ENCODE assay signal across 1 cellular context in the genomic region with DNA sequence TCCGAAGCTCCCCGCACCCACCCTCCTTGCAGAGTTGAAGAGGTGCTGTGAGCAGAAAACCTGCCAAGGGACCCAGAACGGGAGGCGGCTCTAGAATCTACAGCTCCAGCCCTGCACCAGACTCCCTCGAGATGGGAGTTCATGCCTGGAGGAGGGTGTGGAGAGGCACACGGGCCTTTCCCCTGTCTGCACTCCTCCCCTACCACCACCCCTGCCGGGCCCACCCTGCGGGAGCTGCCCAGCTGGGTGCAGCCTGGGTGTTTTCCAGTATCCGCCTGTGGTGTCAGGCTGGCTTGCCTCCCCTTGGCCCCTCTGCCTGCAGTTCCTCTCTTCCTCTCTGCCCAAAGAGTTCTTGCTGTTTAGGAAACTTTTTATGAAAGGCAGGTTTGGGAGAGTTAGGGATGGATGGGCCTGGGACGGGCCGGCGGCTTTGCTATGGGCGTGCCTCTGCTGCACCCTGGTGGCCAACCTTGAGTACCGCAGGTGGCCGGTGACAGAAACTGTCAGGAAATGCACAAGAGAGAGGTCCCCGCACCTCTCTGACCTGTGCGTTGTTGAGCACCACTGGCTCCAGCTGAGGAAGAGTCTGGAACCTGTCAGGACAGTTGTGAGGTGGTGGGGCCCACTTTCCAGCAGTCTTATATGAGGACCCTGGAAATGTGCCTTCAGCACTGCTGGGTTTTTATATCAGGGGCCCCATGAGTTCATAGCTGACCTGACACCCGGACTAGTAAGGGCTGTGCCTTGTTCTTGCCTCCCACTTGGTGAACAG.
TF ChIP-seq lines count a peak whose summit lies in the region.

No MANE protein-coding gene starts in this region.

TF ChIP-seq in HepG2, 621 proteins besides CTCF, POLR2A, EP300 and RAD21 (continued from another document and continues in another):
- TF ChIP-seq, protein P1, sequence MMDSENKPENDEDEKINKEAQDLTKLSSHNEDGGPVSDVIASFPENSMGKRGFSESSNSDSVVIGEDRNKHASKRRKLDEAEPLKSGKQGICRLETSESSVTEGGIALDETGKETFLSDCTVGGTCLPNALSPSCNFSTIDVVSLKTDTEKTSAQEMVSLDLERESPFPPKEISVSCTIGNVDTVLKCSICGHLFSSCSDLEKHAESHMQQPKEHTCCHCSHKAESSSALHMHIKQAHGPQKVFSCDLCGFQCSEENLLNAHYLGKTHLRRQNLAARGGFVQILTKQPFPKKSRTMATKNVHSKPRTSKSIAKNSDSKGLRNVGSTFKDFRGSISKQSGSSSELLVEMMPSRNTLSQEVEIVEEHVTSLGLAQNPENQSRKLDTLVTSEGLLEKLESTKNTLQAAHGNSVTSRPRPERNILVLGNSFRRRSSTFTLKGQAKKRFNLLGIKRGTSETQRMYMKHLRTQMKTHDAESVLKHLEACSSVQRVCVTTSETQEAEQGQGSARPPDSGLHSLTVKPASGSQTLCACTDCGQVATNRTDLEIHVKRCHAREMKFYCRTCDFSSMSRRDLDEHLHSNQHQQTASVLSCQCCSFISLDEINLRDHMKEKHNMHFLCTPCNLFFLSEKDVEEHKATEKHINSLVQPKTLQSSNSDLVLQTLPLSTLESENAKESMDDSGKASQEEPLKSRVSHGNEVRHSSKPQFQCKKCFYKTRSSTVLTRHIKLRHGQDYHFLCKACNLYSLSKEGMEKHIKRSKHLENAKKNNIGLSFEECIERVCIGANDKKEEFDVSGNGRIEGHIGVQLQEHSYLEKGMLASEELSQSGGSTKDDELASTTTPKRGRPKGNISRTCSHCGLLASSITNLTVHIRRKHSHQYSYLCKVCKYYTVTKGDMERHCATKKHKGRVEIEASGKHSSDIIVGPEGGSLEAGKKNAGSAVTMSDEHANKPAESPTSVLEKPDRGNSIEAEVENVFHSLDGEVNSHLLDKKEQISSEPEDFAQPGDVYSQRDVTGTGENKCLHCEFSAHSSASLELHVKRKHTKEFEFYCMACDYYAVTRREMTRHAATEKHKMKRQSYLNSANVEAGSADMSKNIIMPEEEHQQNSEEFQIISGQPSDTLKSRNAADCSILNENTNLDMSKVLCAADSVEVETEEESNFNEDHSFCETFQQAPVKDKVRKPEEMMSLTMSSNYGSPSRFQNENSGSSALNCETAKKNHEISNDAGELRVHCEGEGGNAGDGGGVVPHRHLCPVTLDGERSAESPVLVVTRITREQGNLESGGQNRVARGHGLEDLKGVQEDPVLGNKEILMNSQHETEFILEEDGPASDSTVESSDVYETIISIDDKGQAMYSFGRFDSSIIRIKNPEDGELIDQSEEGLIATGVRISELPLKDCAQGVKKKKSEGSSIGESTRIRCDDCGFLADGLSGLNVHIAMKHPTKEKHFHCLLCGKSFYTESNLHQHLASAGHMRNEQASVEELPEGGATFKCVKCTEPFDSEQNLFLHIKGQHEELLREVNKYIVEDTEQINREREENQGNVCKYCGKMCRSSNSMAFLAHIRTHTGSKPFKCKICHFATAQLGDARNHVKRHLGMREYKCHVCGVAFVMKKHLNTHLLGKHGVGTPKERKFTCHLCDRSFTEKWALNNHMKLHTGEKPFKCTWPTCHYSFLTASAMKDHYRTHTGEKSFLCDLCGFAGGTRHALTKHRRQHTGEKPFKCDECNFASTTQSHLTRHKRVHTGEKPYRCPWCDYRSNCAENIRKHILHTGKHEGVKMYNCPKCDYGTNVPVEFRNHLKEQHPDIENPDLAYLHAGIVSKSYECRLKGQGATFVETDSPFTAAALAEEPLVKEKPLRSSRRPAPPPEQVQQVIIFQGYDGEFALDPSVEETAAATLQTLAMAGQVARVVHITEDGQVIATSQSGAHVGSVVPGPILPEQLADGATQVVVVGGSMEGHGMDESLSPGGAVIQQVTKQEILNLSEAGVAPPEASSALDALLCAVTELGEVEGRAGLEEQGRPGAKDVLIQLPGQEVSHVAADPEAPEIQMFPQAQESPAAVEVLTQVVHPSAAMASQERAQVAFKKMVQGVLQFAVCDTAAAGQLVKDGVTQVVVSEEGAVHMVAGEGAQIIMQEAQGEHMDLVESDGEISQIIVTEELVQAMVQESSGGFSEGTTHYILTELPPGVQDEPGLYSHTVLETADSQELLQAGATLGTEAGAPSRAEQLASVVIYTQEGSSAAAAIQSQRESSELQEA (CRISPR knock-in tag; IDR thresholded peaks at IDR 0.05; ENCODE audit: not compliant biosample characterization), result no peak
- TF ChIP-seq MBD4 (IDR thresholded peaks at IDR 0.05; ENCODE audit: borderline replicate concordance, low read length) (no peak), EHMT2 (IDR thresholded peaks at IDR 0.05; ENCODE audit: borderline replicate concordance, low read depth, low read length) (no peak), MEF2D (CRISPR knock-in tag; IDR thresholded peaks at IDR 0.05) (peak; percentile 62; the same call in 1 of the 2 replicates), FOXA1 (IDR thresholded peaks at IDR 0.05) (no peak), FOXA1 (CRISPR knock-in tag; IDR thresholded peaks at IDR 0.05) (peak; percentile 24; the same call in 1 of the 2 replicates), PAWR (CRISPR knock-in tag; IDR thresholded peaks at IDR 0.05; ENCODE audit: borderline replicate concordance) (no peak), NKX3-1 (CRISPR knock-in tag; IDR thresholded peaks at IDR 0.05) (no peak), PCBP1 (IDR thresholded peaks at IDR 0.05; ENCODE audit: borderline replicate concordance, low read depth, low read length) (no peak), RXRA (CRISPR knock-in tag; IDR thresholded peaks at IDR 0.05) (peak; percentile 43), ZMAT3 (CRISPR knock-in tag; conservative IDR thresholded peaks at IDR 0.05) (no peak), ZNF598 (CRISPR knock-in tag; IDR thresholded peaks at IDR 0.05; ENCODE audit: borderline replicate concordance) (peak; percentile 75), MTA1 (CRISPR knock-in tag; IDR thresholded peaks at IDR 0.05; ENCODE audit: borderline replicate concordance) (no peak), ZNF329 (CRISPR knock-in tag; IDR thresholded peaks at IDR 0.05; ENCODE audit: low read depth) (0 out of 2 replicates have a peak, but pooled peaks have one; percentile 34), KLF16 (CRISPR knock-in tag; IDR thresholded peaks at IDR 0.05) (0 out of 4 replicates have a peak, but pooled peaks of 1 of the 2 experiments have one; percentile 31), ZFX (CRISPR knock-in tag; IDR thresholded peaks at IDR 0.05; ENCODE audit: low read depth) (peak; percentile 47; the same call in 1 of the 2 replicates), ZFY (CRISPR knock-in tag; IDR thresholded peaks at IDR 0.05) (peak; percentile 25; the same call in 1 of the 2 replicates), FOXC1 (CRISPR knock-in tag; IDR thresholded peaks at IDR 0.05; ENCODE audit: borderline replicate concordance) (0 out of 2 replicates have a peak, but pooled peaks have one; percentile 30), ZNF124 (CRISPR knock-in tag; IDR thresholded peaks at IDR 0.05) (0 out of 2 replicates have a peak, but pooled peaks have one; percentile 33), GFI1 (CRISPR knock-in tag; IDR thresholded peaks at IDR 0.05; ENCODE audit: borderline replicate concordance) (peak; percentile 24; the same call in 1 of the 2 replicates), ZNF274 (CRISPR knock-in tag; IDR thresholded peaks at IDR 0.05) (peak; percentile 79), RFX1 (IDR thresholded peaks at IDR 0.05) (no peak), HOXA5 (CRISPR knock-in tag; IDR thresholded peaks at IDR 0.05) (peak; percentile 34; the same call in 1 of the 2 replicates), RFX3 (CRISPR knock-in tag; IDR thresholded peaks at IDR 0.05) (no peak), ZNF44 (CRISPR knock-in tag; IDR thresholded peaks at IDR 0.05) (0 out of 2 replicates have a peak, but pooled peaks have one; percentile 45), ZSCAN31 (CRISPR knock-in tag; IDR thresholded peaks at IDR 0.05; ENCODE audit: low read depth) (no peak)
- TF ChIP-seq, protein P2, sequence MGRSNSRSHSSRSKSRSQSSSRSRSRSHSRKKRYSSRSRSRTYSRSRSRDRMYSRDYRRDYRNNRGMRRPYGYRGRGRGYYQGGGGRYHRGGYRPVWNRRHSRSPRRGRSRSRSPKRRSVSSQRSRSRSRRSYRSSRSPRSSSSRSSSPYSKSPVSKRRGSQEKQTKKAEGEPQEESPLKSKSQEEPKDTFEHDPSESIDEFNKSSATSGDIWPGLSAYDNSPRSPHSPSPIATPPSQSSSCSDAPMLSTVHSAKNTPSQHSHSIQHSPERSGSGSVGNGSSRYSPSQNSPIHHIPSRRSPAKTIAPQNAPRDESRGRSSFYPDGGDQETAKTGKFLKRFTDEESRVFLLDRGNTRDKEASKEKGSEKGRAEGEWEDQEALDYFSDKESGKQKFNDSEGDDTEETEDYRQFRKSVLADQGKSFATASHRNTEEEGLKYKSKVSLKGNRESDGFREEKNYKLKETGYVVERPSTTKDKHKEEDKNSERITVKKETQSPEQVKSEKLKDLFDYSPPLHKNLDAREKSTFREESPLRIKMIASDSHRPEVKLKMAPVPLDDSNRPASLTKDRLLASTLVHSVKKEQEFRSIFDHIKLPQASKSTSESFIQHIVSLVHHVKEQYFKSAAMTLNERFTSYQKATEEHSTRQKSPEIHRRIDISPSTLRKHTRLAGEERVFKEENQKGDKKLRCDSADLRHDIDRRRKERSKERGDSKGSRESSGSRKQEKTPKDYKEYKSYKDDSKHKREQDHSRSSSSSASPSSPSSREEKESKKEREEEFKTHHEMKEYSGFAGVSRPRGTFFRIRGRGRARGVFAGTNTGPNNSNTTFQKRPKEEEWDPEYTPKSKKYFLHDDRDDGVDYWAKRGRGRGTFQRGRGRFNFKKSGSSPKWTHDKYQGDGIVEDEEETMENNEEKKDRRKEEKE (IDR thresholded peaks at IDR 0.05), result no peak
- TF ChIP-seq, protein P3, sequence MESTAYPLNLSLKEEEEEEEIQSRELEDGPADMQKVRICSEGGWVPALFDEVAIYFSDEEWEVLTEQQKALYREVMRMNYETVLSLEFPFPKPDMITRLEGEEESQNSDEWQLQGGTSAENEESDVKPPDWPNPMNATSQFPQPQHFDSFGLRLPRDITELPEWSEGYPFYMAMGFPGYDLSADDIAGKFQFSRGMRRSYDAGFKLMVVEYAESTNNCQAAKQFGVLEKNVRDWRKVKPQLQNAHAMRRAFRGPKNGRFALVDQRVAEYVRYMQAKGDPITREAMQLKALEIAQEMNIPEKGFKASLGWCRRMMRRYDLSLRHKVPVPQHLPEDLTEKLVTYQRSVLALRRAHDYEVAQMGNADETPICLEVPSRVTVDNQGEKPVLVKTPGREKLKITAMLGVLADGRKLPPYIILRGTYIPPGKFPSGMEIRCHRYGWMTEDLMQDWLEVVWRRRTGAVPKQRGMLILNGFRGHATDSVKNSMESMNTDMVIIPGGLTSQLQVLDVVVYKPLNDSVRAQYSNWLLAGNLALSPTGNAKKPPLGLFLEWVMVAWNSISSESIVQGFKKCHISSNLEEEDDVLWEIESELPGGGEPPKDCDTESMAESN (CRISPR knock-in tag; conservative IDR thresholded peaks at IDR 0.05), result peak; percentile 59; the same call in 1 of the 2 replicates
- TF ChIP-seq, protein P4, sequence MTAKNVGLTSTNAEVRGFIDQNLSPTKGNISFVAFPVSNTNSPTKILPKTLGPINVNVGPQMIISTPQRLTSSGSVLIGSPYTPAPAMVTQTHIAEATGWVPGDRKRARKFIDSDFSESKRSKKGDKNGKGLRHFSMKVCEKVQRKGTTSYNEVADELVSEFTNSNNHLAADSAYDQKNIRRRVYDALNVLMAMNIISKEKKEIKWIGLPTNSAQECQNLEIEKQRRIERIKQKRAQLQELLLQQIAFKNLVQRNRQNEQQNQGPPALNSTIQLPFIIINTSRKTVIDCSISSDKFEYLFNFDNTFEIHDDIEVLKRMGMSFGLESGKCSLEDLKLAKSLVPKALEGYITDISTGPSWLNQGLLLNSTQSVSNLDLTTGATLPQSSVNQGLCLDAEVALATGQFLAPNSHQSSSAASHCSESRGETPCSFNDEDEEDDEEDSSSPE (CRISPR knock-in tag; IDR thresholded peaks at IDR 0.05), result no peak
- TF ChIP-seq, protein P5, sequence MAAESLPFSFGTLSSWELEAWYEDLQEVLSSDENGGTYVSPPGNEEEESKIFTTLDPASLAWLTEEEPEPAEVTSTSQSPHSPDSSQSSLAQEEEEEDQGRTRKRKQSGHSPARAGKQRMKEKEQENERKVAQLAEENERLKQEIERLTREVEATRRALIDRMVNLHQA (CRISPR knock-in tag; IDR thresholded peaks at IDR 0.05), result no peak
- TF ChIP-seq, protein P6, sequence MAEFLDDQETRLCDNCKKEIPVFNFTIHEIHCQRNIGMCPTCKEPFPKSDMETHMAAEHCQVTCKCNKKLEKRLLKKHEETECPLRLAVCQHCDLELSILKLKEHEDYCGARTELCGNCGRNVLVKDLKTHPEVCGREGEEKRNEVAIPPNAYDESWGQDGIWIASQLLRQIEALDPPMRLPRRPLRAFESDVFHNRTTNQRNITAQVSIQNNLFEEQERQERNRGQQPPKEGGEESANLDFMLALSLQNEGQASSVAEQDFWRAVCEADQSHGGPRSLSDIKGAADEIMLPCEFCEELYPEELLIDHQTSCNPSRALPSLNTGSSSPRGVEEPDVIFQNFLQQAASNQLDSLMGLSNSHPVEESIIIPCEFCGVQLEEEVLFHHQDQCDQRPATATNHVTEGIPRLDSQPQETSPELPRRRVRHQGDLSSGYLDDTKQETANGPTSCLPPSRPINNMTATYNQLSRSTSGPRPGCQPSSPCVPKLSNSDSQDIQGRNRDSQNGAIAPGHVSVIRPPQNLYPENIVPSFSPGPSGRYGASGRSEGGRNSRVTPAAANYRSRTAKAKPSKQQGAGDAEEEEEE (CRISPR knock-in tag; IDR thresholded peaks at IDR 0.05; ENCODE audit: borderline replicate concordance), result no peak
- TF ChIP-seq, protein P7, sequence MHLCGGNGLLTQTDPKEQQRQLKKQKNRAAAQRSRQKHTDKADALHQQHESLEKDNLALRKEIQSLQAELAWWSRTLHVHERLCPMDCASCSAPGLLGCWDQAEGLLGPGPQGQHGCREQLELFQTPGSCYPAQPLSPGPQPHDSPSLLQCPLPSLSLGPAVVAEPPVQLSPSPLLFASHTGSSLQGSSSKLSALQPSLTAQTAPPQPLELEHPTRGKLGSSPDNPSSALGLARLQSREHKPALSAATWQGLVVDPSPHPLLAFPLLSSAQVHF (CRISPR knock-in tag; IDR thresholded peaks at IDR 0.05), result no peak
- TF ChIP-seq, protein P8, sequence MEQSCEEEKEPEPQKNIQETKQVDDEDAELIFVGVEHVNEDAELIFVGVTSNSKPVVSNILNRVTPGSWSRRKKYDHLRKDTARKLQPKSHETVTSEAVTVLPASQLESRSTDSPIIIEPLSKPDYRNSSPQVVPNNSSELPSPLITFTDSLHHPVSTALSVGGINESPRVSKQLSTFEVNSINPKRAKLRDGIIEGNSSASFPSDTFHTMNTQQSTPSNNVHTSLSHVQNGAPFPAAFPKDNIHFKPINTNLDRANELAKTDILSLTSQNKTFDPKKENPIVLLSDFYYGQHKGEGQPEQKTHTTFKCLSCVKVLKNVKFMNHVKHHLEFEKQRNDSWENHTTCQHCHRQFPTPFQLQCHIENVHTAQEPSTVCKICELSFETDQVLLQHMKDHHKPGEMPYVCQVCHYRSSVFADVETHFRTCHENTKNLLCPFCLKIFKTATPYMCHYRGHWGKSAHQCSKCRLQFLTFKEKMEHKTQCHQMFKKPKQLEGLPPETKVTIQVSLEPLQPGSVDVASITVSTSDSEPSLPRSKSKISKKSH (CRISPR knock-in tag; IDR thresholded peaks at IDR 0.05; ENCODE audit: borderline replicate concordance), result peak; percentile 93
- TF ChIP-seq, protein P9, sequence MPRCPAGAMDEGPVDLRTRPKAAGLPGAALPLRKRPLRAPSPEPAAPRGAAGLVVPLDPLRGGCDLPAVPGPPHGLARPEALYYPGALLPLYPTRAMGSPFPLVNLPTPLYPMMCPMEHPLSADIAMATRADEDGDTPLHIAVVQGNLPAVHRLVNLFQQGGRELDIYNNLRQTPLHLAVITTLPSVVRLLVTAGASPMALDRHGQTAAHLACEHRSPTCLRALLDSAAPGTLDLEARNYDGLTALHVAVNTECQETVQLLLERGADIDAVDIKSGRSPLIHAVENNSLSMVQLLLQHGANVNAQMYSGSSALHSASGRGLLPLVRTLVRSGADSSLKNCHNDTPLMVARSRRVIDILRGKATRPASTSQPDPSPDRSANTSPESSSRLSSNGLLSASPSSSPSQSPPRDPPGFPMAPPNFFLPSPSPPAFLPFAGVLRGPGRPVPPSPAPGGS (CRISPR knock-in tag; IDR thresholded peaks at IDR 0.05), result peak; percentile 60; the same call in 1 of the 2 replicates
